In genomic region chr5:115842952-115843351, GRCh38 we compare ENCODE assay signal across 8 cellular contexts. TPM values are rescaled to one million over a fixed set of nuclear protein-coding genes. Genes with fewer than 3 reads are reported as not detected.
DNase-seq lines count a peak whose midpoint lies in the region; ATAC-seq and TF ChIP-seq lines count a peak whose summit lies in the region.

No MANE protein-coding gene starts in this region.

- no peaks in the 10 kb centered on the region for H3K27me3 ChIP-seq in SK-N-SH (ENCODE audit: insufficient read depth)
- no peaks in the 10 kb centered on the region for H3K27me3 ChIP-seq in stomach

- TF ChIP-seq CTCF in SK-N-SH (IDR thresholded peaks at IDR 0.05) (no peak), WTC11 (IDR thresholded peaks at IDR 0.05) (no peak), stomach (IDR thresholded peaks at IDR 0.05) (no peak)

- no peak for TF ChIP-seq POLR2A in stomach (IDR thresholded peaks at IDR 0.05)

- no peaks in the 10 kb centered on the region for H3K36me3 Mint-ChIP-seq in WTC11

- H3K36me3 ChIP-seq in SK-N-SH (replicated peaks in 1 of 2; ENCODE audit: control insufficient read depth in 1 of 2, insufficient read depth in 2 of 2, low read length in 1 of 2) (peaks cover under 1 to 4% of the 10 kb centered on the region in 2 experiments), stomach (no peaks in the 10 kb centered on the region)

- H3K9me3 Mint-ChIP-seq in WTC11: no peaks in the 10 kb centered on the region

- H4K20me1 ChIP-seq in SK-N-SH (ENCODE audit: insufficient read depth): peaks cover 51% of the 10 kb centered on the region

- peak overlapping the region; percentile 90 for H3K9ac ChIP-seq in SK-N-SH

- H3K4me3 ChIP-seq in SK-N-SH (ENCODE audit: low read depth in 2 of 2, low read length in 1 of 2) (peak overlapping the region; percentile 87 to 89), iPS-11a (ENCODE audit: low read depth, low read length) (peak overlapping the region; percentile 88), stomach (peak overlapping the region; percentile 65 to 94 (median 87))

- no peaks in the 10 kb centered on the region for H3K9me3 ChIP-seq in SK-N-SH
- no peaks in the 10 kb centered on the region for H3K9me3 ChIP-seq in stomach

- H3K79me2 ChIP-seq in SK-N-SH (ENCODE audit: insufficient read depth): peaks cover 91% of the 10 kb centered on the region

- peaks cover 9% of the 10 kb centered on the region for H3F3A ChIP-seq in SK-N-SH (replicated peaks; ENCODE audit: insufficient read depth)

- H3K4me1 Mint-ChIP-seq in WTC11: peaks cover 32% of the 10 kb centered on the region

- peak overlapping the region; percentile 95 for H2AFZ ChIP-seq in SK-N-SH (ENCODE audit: low read depth)

- DNase-seq in SK-N-SH (no peak), WTC11 (ENCODE audit: low spot score) (no peak), stomach (no peak), T-helper 9 cell (no peak), NCI-H2081 treated with DMSO at 0.1 percent for 48 hours (lab: John Stamatoyannopoulos, UW) (no peak), NCI-H345 treated with DMSO at 0.1 percent for 48 hours (lab: John Stamatoyannopoulos, UW; ENCODE audit: unreplicated experiment) (no peak)

- ATAC-seq in SK-N-SH treated with all-trans-retinoic acid at 6 μM for 48 hours (no peak), WTC11 (no peak)

- peak overlapping the region; percentile 88 for H3K4me2 ChIP-seq in SK-N-SH

- peak overlapping the region; percentile 97 for H3K4me3 Mint-ChIP-seq in WTC11

- peaks cover 6% of the 10 kb centered on the region for H3K27me3 Mint-ChIP-seq in WTC11 (ENCODE audit: low read depth)

- no peak for TF ChIP-seq EP300 in SK-N-SH (IDR thresholded peaks at IDR 0.05; ENCODE audit: borderline replicate concordance in 1 of 2, low read depth in 1 of 2, low read length in 1 of 2)
- no peak for TF ChIP-seq EP300 in stomach (IDR thresholded peaks at IDR 0.05)

- H3K27ac ChIP-seq in SK-N-SH (ENCODE audit: low read depth in 2 of 2, low read length in 1 of 2) (no peak overlapping the region; a peak in 1 of 4 replicates), stomach (peak overlapping the region in 4 of 5 donors; percentile 88 to 97 (median 94))

- POLR2A ChIA-PET in SK-N-SH (lab: Yijun Ruan, JAX) (no interaction called here), WTC11 (lab: Charles Lee) (no interaction called here)

- WGBS in SK-N-SH (ENCODE audit: low lambda C conversion rate): 14% methylated on average over 3 of the region's 3 CpGs
- WGBS in stomach, 5 donors: 6 to 12% (median 12%) methylated on average over 3 of the region's 3 CpGs

- TF ChIP-seq RAD21 in SK-N-SH (IDR thresholded peaks at IDR 0.05; ENCODE audit: low read length): no peak

- intact Hi-C loops in stomach (cut with DNase I; ENCODE audit: low total_unique reads): no loop called here

- CTCF ChIA-PET in SK-N-SH (lab: Yijun Ruan, JAX): interaction anchor here (1.0 to 2.3 kb wide), 5 partner anchors 10 to 241 kb away, joined by 3 to 18 read pairs (median 3); no protein-coding TSS in a partner anchor
- CTCF ChIA-PET in WTC11 (lab: Charles Lee): interaction anchor here (1.3 kb wide), 1 partner anchor 28 kb away, joined by 4 read pairs; no protein-coding TSS in a partner anchor

- H3K27ac Mint-ChIP-seq in WTC11: no peak overlapping the region

- H3K4me1 ChIP-seq in SK-N-SH (ENCODE audit: control insufficient read depth in 1 of 2, insufficient read depth in 2 of 2, low read depth in 1 of 2, low read length in 1 of 2) (peaks cover 9 to 21% of the 10 kb centered on the region in 2 experiments; a peak in 3 of 4 replicates), stomach (peaks cover 34 to 80% (median 61%) of the 10 kb centered on the region in 4 donors)

- H3K9me2 ChIP-seq in SK-N-SH: no peaks in the 10 kb centered on the region

TF ChIP-seq in SK-N-SH, 30 proteins besides CTCF, POLR2A, EP300 and RAD21 (continues in another document):
- TF ChIP-seq FOXJ3 (CRISPR knock-in tag; IDR thresholded peaks at IDR 0.05) (no peak), FOXM1 (IDR thresholded peaks at IDR 0.05; ENCODE audit: low read depth) (no peak), USF2 (IDR thresholded peaks at IDR 0.05; ENCODE audit: borderline replicate concordance, low read depth, low read length) (no peak)

TF ChIP-seq in SK-N-SH treated with all-trans-retinoic acid at 6 μM for 48 hours, 23 proteins besides CTCF, POLR2A, EP300 and RAD21 (continues in another document):
- TF ChIP-seq OSR1 (CRISPR knock-in tag; IDR thresholded peaks at IDR 0.05) (no peak), CREB5 (CRISPR knock-in tag; IDR thresholded peaks at IDR 0.05; ENCODE audit: low read depth) (no peak), ZFP30 (CRISPR knock-in tag; IDR thresholded peaks at IDR 0.05) (no peak), POU6F1 (CRISPR knock-in tag; IDR thresholded peaks at IDR 0.05; ENCODE audit: borderline replicate concordance, low read depth) (no peak), CSDC2 (CRISPR knock-in tag; IDR thresholded peaks at IDR 0.05) (no peak), ZNF70 (CRISPR knock-in tag; IDR thresholded peaks at IDR 0.05) (no peak)

TF ChIP-seq in WTC11, 78 proteins besides CTCF, POLR2A, EP300 and RAD21 (continues in another document):
- TF ChIP-seq HMGXB4 (CRISPR knock-in tag; IDR thresholded peaks at IDR 0.05): no peak
- no peak for TF ChIP-seq TEAD4 (CRISPR knock-in tag; IDR thresholded peaks at IDR 0.05)
- TF ChIP-seq FOXP1 (CRISPR knock-in tag; IDR thresholded peaks at IDR 0.05; ENCODE audit: borderline replicate concordance): no peak
- TF ChIP-seq KAT7 (CRISPR knock-in tag; IDR thresholded peaks at IDR 0.05; ENCODE audit: borderline replicate concordance): no peak
- no peak for TF ChIP-seq IRF1 (CRISPR knock-in tag; IDR thresholded peaks at IDR 0.05)
- no peak for TF ChIP-seq E2F4 (CRISPR knock-in tag; IDR thresholded peaks at IDR 0.05; ENCODE audit: borderline replicate concordance, low read depth)
- no peak for TF ChIP-seq SMAD3 (CRISPR knock-in tag; IDR thresholded peaks at IDR 0.05; ENCODE audit: borderline replicate concordance)
- no peak for TF ChIP-seq RELA (CRISPR knock-in tag; IDR thresholded peaks at IDR 0.05; ENCODE audit: borderline replicate concordance)
- no peak for TF ChIP-seq NR2C2 (CRISPR knock-in tag; IDR thresholded peaks at IDR 0.05)
- no peak for TF ChIP-seq JAZF1 (CRISPR knock-in tag; IDR thresholded peaks at IDR 0.05)
- TF ChIP-seq ZNF121 (CRISPR knock-in tag; IDR thresholded peaks at IDR 0.05): no peak
- TF ChIP-seq ZNF396 (CRISPR knock-in tag; IDR thresholded peaks at IDR 0.05; ENCODE audit: borderline replicate concordance): no peak
- no peak for TF ChIP-seq TEAD1 (CRISPR knock-in tag; IDR thresholded peaks at IDR 0.05)
- TF ChIP-seq NFE2L1 (CRISPR knock-in tag; IDR thresholded peaks at IDR 0.05): no peak
- no peak for TF ChIP-seq ZMAT4 (CRISPR knock-in tag; IDR thresholded peaks at IDR 0.05)

RNA-seq across cellular contexts. Expression of gene AP3S1, which starts 1.2 kb away (rescaled TPM):
- polyA plus RNA-seq in SK-N-SH (2012; rRNA removed) (21.6 and 26.3 TPM in 2 replicates), stomach (100 to 1,000 TPM in 1 of 3 donors, 10 to 100 TPM in 2; 49.5 to 107 (median 97.6) TPM)
- polyA plus RNA-seq in SK-N-SH (2012; cell fraction: cytosol; rRNA removed): 39.6 and 64.4 TPM in 2 replicates
- polyA plus RNA-seq in SK-N-SH (2012; cell fraction: nucleus; rRNA removed): 4.2 and 7.4 TPM in 2 replicates
- total RNA-seq in WTC11 (2021) (60.8 to 78.5 TPM (median 71.2 TPM) in 3 replicates), stomach (10 to 100 TPM in 4 of 5 donors, 1 to 10 TPM in 1; 6.4 to 81.9 (median 19.8) TPM)

RNA-seq across cellular contexts. Expression of gene ATG12, which starts 1.6 kb away (rescaled TPM):
- polyA plus RNA-seq in SK-N-SH (2012; rRNA removed): 29.1 and 39.0 TPM in 2 replicates
- polyA plus RNA-seq in SK-N-SH (2012; cell fraction: cytosol; rRNA removed): 47.3 and 68.6 TPM in 2 replicates
- polyA plus RNA-seq in SK-N-SH (2012; cell fraction: nucleus; rRNA removed): 16.3 and 35.2 TPM in 2 replicates
- total RNA-seq in WTC11 (2021): 38.3 to 40.1 TPM (median 39.9 TPM) in 3 replicates
- 10 to 100 TPM; 15.2 to 73.3 (median 44.5) TPM for total RNA-seq in stomach
- polyA plus RNA-seq in stomach: 10 to 100 TPM; 21.0 to 46.7 (median 30.3) TPM

RNA-seq across cellular contexts. Expression of gene CDO1, which starts 26.5 kb away (rescaled TPM):
- polyA plus RNA-seq in SK-N-SH (2012; rRNA removed) (2.9 and 3.1 TPM in 2 replicates), stomach (1 to 10 TPM; 1.0 to 8.6 (median 1.8) TPM)
- 2.8 and 3.0 TPM in 2 replicates for polyA plus RNA-seq in SK-N-SH (2012; cell fraction: cytosol; rRNA removed)
- 2.4 and 6.1 TPM in 2 replicates for polyA plus RNA-seq in SK-N-SH (2012; cell fraction: nucleus; rRNA removed)
- total RNA-seq in WTC11 (2021) (13.2 to 22.7 TPM (median 20.0 TPM) in 3 replicates), stomach (1 to 10 TPM in 1 of 5 donors, not detected in 4; 6.1 TPM)

Comparison
In these comparisons a context has a peak if more than half of its experiments do, and no peak if none do; other contexts are left out.
1. H3K27ac ChIP-seq: peak in stomach (4 of 5); none in SK-N-SH (0 of 2).
2. Peak in every context shown above with its lines, with median percentiles within 50 percentile points of each other: H3K4me3 ChIP-seq.